ENCODE assay signal across 22 cellular contexts in the genomic region with DNA sequence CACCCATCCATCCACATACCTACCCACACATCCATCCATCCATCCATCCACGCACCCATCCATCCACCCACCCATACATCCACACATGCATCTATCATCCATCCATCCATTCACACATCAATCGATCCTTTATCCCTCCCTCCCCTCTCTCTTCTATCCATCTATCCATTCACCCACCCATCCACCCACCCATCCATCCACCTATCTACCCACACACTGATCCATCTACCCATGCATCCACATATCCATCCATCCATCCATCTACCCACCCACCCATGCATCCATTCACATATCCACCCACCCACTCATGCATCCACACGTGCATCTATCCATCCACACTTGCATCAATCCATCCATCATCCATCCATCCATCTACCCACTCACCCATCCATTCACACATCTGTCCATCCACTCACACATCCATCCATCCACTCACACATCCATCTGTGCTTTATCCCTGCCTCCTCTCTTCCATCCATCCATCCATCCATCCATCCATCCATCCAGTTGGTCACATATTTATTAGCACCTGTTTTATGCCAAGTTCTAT.
A peak's percentile ranks its signal among the peaks of the same experiment; 100 is the strongest.
DNase-seq lines count a peak whose midpoint lies in the region; ATAC-seq, FAIRE-seq and TF ChIP-seq lines count a peak whose summit lies in the region.
"Had no signal": no experiment of that assay in that cellular context is flagged by ENCODE, and none has a peak within 500 bp of the region (broad histone marks: within the 10 kb centered on the region; RNA-seq: fewer than 3 reads in every experiment).

No MANE protein-coding gene starts in this region.

- 79 to 100% methylated on average over 1 to 3 of the region's 3 CpGs for WGBS in H1 (ENCODE audit: extremely low coverage in 1 of 2, insufficient coverage in 1 of 2, insufficient read length in 1 of 2, insufficient replicate concordance in 2 of 2, low coverage in 1 of 2, low lambda C conversion rate in 2 of 2, missing lambda C conversion rate in 1 of 2), 2 experiments
- 85 to 96% (median 92%) methylated on average over 3 of the region's 3 CpGs for WGBS in small intestine, 3 donors

- H4K91ac ChIP-seq in H1 (replicated peaks; ENCODE audit: insufficient read length, low read length): no peak overlapping the region

- no peak overlapping the region for H3K4ac ChIP-seq in H1 (replicated peaks; ENCODE audit: insufficient read length, low read depth, low read length)

- H2BK15ac ChIP-seq in H1 (ENCODE audit: low read length): no peak overlapping the region

- no peak overlapping the region for H3K4me3 ChIP-seq in BLaER1
- H3K4me3 ChIP-seq in HEK293 (ENCODE audit: low read depth, low read length): no peak overlapping the region
- H3K4me3 ChIP-seq in H1 (ENCODE audit: extremely low read depth in 1 of 4, insufficient read depth in 2 of 4, low read depth in 3 of 4, low read length in 4 of 4): no peak overlapping the region
- H3K4me3 ChIP-seq in small intestine (ENCODE audit: low read depth in 1 of 2, low read length in 2 of 2): no peak overlapping the region
- no peak overlapping the region for H3K4me3 ChIP-seq in naive thymus-derived CD4-positive, alpha-beta T cell (ENCODE audit: low read length)
- H3K4me3 ChIP-seq: A549, GM23338, HAP-1 had no signal

- no peak for TF ChIP-seq RAD21 in H1 (IDR thresholded peaks at IDR 0.05 in 1 of 2, conservative IDR thresholded peaks at IDR 0.05 in 1 of 2; ENCODE audit: low read depth in 2 of 2, low read length in 2 of 2)

- H3K4me3 Mint-ChIP-seq in naive thymus-derived CD4-positive, alpha-beta T cell: no peak overlapping the region
- H3K4me3 Mint-ChIP-seq: CD14-positive monocyte; CD4-positive, alpha-beta T cell; CD8-positive, alpha-beta memory T cell; GM23338 had no signal

- no peaks in the 10 kb centered on the region for H4K20me1 ChIP-seq in BLaER1
- H4K20me1 ChIP-seq in H1 (replicated peaks in 1 of 2; ENCODE audit: control insufficient read depth in 1 of 2, insufficient read depth in 2 of 2, low read length in 2 of 2): peaks cover 4% of the 10 kb centered on the region in 2 experiments

- H3K23ac ChIP-seq in H1 (ENCODE audit: insufficient read length): no peak overlapping the region

- FAIRE-seq in H1 (lab: Jason Lieb, UNC) (no peak), small intestine (lab: Jason Lieb, UNC) (no peak)
- FAIRE-seq: A549, GM12891, GM18507, H54 had no signal

- POLR2A ChIA-PET in HEK293 (lab: Yijun Ruan, JAX) (no interaction called here), H1 (lab: Charles Lee; ENCODE audit: partially characterized antibody) (no interaction called here)
- POLR2A ChIA-PET in naive thymus-derived CD4-positive, alpha-beta T cell (lab: Charles Lee): no interaction called here

- H3K9me3 ChIP-seq in BLaER1: peaks cover 5% of the 10 kb centered on the region; the same call in 1 of the 2 replicates
- no peaks in the 10 kb centered on the region for H3K9me3 ChIP-seq in HEK293 (ENCODE audit: control insufficient read depth, insufficient read depth, low read depth, low read length)
- H3K9me3 ChIP-seq in H1 (ENCODE audit: insufficient read depth in 2 of 2, low read depth in 1 of 2, low read length in 1 of 2): peaks cover 0 to 5% of the 10 kb centered on the region in 2 experiments; a peak in 2 of 4 replicates
- H3K9me3 ChIP-seq in small intestine (ENCODE audit: control insufficient read depth, low read depth): no peaks in the 10 kb centered on the region
- H3K9me3 ChIP-seq in naive thymus-derived CD4-positive, alpha-beta T cell (ENCODE audit: control insufficient read depth in 2 of 3, low read length in 3 of 3): peaks cover 0 to 10% (median 0%) of the 10 kb centered on the region in 3 experiments
- H3K9me3 ChIP-seq: HAP-1 had no signal

- no peak overlapping the region for H2BK5ac ChIP-seq in H1 (ENCODE audit: low read depth, low read length)

- H2AK5ac ChIP-seq in H1 (ENCODE audit: low read depth, low read length): no peak overlapping the region

- H2BK12ac ChIP-seq in H1 (ENCODE audit: low read depth, low read length): no peak overlapping the region

- H3K9me3 Mint-ChIP-seq in naive thymus-derived CD4-positive, alpha-beta T cell: peaks cover 0 to 13% (median 6%) of the 10 kb centered on the region in 11 donors
- H3K9me3 Mint-ChIP-seq: CD4-positive, alpha-beta T cell had no signal

- H3K36me3 ChIP-seq in BLaER1 (no peaks in the 10 kb centered on the region), HEK293 (ENCODE audit: control insufficient read depth in 2 of 2, insufficient read depth in 1 of 2, low read length in 2 of 2) (no peaks in the 10 kb centered on the region), H1 (ENCODE audit: control insufficient read depth in 2 of 4, insufficient read depth in 4 of 4, low read length in 3 of 4) (no peaks in the 10 kb centered on the region), small intestine (ENCODE audit: control insufficient read depth in 2 of 2, insufficient read depth in 2 of 2, low read length in 2 of 2) (no peaks in the 10 kb centered on the region)
- no peaks in the 10 kb centered on the region for H3K36me3 ChIP-seq in naive thymus-derived CD4-positive, alpha-beta T cell (ENCODE audit: control insufficient read depth in 2 of 3, insufficient read depth in 3 of 3, low read length in 3 of 3)
- H3K36me3 ChIP-seq: HAP-1 had no signal

- TF ChIP-seq EP300 in H1 (IDR thresholded peaks at IDR 0.05; ENCODE audit: borderline replicate concordance in 1 of 2, low read depth in 2 of 2, low read length in 2 of 2): no peak

- H3K23me2 ChIP-seq in H1 (ENCODE audit: low read depth, low read length): peaks cover 10% of the 10 kb centered on the region; the same call in 1 of the 2 replicates

- H3K18ac ChIP-seq in H1 (ENCODE audit: extremely low read depth, low read length): no peak overlapping the region

- H3K27me3 ChIP-seq in BLaER1 (no peaks in the 10 kb centered on the region), H1 (replicated peaks in 1 of 4; ENCODE audit: control insufficient read depth in 3 of 4, extremely low read depth in 1 of 4, insufficient read depth in 3 of 4, low read length in 3 of 4) (no peaks in the 10 kb centered on the region), small intestine (ENCODE audit: control insufficient read depth in 2 of 2, insufficient read depth in 2 of 2, low read length in 2 of 2) (no peaks in the 10 kb centered on the region)
- H3K27me3 ChIP-seq in naive thymus-derived CD4-positive, alpha-beta T cell (ENCODE audit: control insufficient read depth in 2 of 2, insufficient read depth in 2 of 2, low read length in 2 of 2): no peaks in the 10 kb centered on the region

- no peak overlapping the region for H4K8ac ChIP-seq in H1 (ENCODE audit: extremely low read depth, insufficient read depth, low read length)

- H2AFZ ChIP-seq in H1 (ENCODE audit: low read length): no peak overlapping the region
- H2AFZ ChIP-seq: GM23338 had no signal

- no peak overlapping the region for H4K5ac ChIP-seq in H1 (ENCODE audit: insufficient read length, low read depth, low read length)

- no peak overlapping the region for H3K27ac Mint-ChIP-seq in naive thymus-derived CD4-positive, alpha-beta T cell
- H3K27ac Mint-ChIP-seq: CD14-positive monocyte; CD4-positive, alpha-beta T cell; CD8-positive, alpha-beta memory T cell; GM23338 had no signal

- no peak overlapping the region for H3K14ac ChIP-seq in H1 (ENCODE audit: insufficient read length)

- intact Hi-C loops in posterior vena cava (cut with DNase I): no loop called here
- intact Hi-C loops in naive thymus-derived CD4-positive, alpha-beta T cell (cut with micrococcal nuclease): no loop called here

- no peak overlapping the region for H3K27ac ChIP-seq in BLaER1
- no peak overlapping the region for H3K27ac ChIP-seq in HEK293 (ENCODE audit: extremely low read depth, low read depth, low read length)
- no peak overlapping the region for H3K27ac ChIP-seq in H1 (ENCODE audit: low read depth, low read length)
- no peak overlapping the region for H3K27ac ChIP-seq in small intestine (ENCODE audit: low read depth in 1 of 2, low read length in 1 of 2)
- no peak overlapping the region for H3K27ac ChIP-seq in naive thymus-derived CD4-positive, alpha-beta T cell (ENCODE audit: low read depth, low read length)
- H3K27ac ChIP-seq: A549 had no signal

- ATAC-seq in naive thymus-derived CD4-positive, alpha-beta T cell: no peak
- ATAC-seq: GM23338 had no signal

- H3K9ac ChIP-seq in BLaER1 (no peak overlapping the region), H1 (replicated peaks in 1 of 4; ENCODE audit: extremely low read depth in 1 of 4, low read depth in 3 of 4, low read length in 3 of 4) (no peak overlapping the region)

- H2BK20ac ChIP-seq in H1 (ENCODE audit: low read length): no peak overlapping the region

- no peaks in the 10 kb centered on the region for H3K79me1 ChIP-seq in H1 (ENCODE audit: low read depth, low read length)

- CTCF ChIA-PET in HEK293 (lab: Yijun Ruan, JAX) (no interaction called here), H1 (lab: Charles Lee; ENCODE audit: partially characterized antibody) (no interaction called here)
- CTCF ChIA-PET in naive thymus-derived CD4-positive, alpha-beta T cell (lab: Charles Lee): no interaction called here

- H2BK120ac ChIP-seq in H1 (replicated peaks; ENCODE audit: low read depth, low read length): no peak overlapping the region

- H3K4me1 Mint-ChIP-seq in naive thymus-derived CD4-positive, alpha-beta T cell: no peaks in the 10 kb centered on the region
- H3K4me1 Mint-ChIP-seq: CD14-positive monocyte; CD8-positive, alpha-beta memory T cell had no signal

- H3K79me2 ChIP-seq in H1 (ENCODE audit: control insufficient read depth in 1 of 2, insufficient read depth in 2 of 2, low read length in 2 of 2): no peaks in the 10 kb centered on the region

- peaks cover 0 to 6% (median 0%) of the 10 kb centered on the region in 5 donors for H3K36me3 Mint-ChIP-seq in naive thymus-derived CD4-positive, alpha-beta T cell
- H3K36me3 Mint-ChIP-seq: CD14-positive monocyte; CD8-positive, alpha-beta memory T cell had no signal

- peak overlapping the region; percentile 78 for H3K56ac ChIP-seq in H1 (replicated peaks; ENCODE audit: insufficient read length, low read depth, low read length)

- DNase-seq in H1 (ENCODE audit: low read depth in 1 of 2, low spot score in 2 of 2) (no peak), posterior vena cava (ENCODE audit: low spot score) (peak; percentile 35), small intestine (no peak), NCI-H1092 (lab: John Stamatoyannopoulos, UW) (no peak), AG08395 (ENCODE audit: low spot score) (no peak)
- no peak for DNase-seq in naive thymus-derived CD4-positive, alpha-beta T cell
- DNase-seq: 8988T; ACHN; CD4-positive, alpha-beta T cell; CD8-positive, alpha-beta memory T cell; DMS53; DMS79 treated with DMSO at 0.1 percent for 48 hours; GF-D8 had no signal

- no peak for TF ChIP-seq POLR2A in H1 (IDR thresholded peaks at IDR 0.05; ENCODE audit: control extremely low read depth in 1 of 2, low read depth in 2 of 2, low read length in 2 of 2)

- H3K27me3 Mint-ChIP-seq in naive thymus-derived CD4-positive, alpha-beta T cell: peaks cover 0 to 19% (median 4%) of the 10 kb centered on the region in 5 donors

- H3K4me2 ChIP-seq in BLaER1 (peak overlapping the region; percentile 32; the same call in 1 of the 2 replicates), H1 (ENCODE audit: insufficient read depth in 1 of 2, low read depth in 2 of 2, low read length in 2 of 2) (no peak overlapping the region)
- H3K4me2 ChIP-seq: A549, GM23338 had no signal

- no peak for TF ChIP-seq CTCF in HEK293 (tag by site-specific recombination; IDR thresholded peaks at IDR 0.05)
- TF ChIP-seq CTCF in H1 (IDR thresholded peaks at IDR 0.05; ENCODE audit: control extremely low read depth in 1 of 3, insufficient read depth in 1 of 3, low read depth in 1 of 3, low read length in 3 of 3): no peak

- H3K4me1 ChIP-seq in BLaER1 (peaks cover 6% of the 10 kb centered on the region), HEK293 (ENCODE audit: control insufficient read depth, insufficient read depth, low read length) (no peaks in the 10 kb centered on the region), H1 (replicated peaks in 1 of 4; ENCODE audit: control insufficient read depth in 3 of 4, insufficient read depth in 4 of 4, low read length in 3 of 4) (peaks cover 0 to 3% (median 1%) of the 10 kb centered on the region in 4 experiments; a peak in 2 of 7 replicates), small intestine (ENCODE audit: control insufficient read depth in 2 of 2, insufficient read depth in 1 of 2, low read depth in 1 of 2, low read length in 1 of 2) (no peaks in the 10 kb centered on the region)
- H3K4me1 ChIP-seq in naive thymus-derived CD4-positive, alpha-beta T cell (ENCODE audit: control insufficient read depth in 2 of 2, insufficient read depth in 2 of 2, low read length in 2 of 2): no peaks in the 10 kb centered on the region
- H3K4me1 ChIP-seq: A549, HAP-1 had no signal
